In the genomic region with DNA sequence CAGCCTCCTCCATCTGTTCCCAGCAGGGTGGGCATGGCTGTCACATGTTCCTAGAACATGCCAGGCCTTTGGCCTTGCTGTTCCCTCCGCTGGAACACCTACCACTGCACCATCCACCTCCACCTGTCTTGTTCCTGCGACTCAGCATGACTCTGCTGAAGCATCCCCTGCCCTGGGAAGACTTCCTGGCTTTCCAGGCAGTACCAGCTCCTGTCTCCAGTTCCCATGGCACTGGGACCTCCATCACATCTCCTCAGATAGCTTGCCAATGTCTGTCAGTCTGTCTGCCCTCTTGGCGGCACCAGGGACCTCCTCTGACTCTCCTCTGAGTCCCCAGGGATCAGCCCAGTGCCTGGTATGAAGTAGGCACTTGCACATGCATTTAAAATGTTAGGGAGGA, we compare ENCODE assay signal across 14 cellular contexts. TPM values are rescaled to one million over a fixed set of nuclear protein-coding genes. Genes with fewer than 3 reads are reported as not detected.
DNase-seq lines count a peak whose midpoint lies in the region; ATAC-seq and TF ChIP-seq lines count a peak whose summit lies in the region.
"Had no signal": no experiment of that assay in that cellular context is flagged by ENCODE, and none has a peak within 500 bp of the region (broad histone marks: within the 10 kb centered on the region; RNA-seq: fewer than 3 reads in every experiment).

No MANE protein-coding gene starts in this region.

- H3K14ac ChIP-seq in mesenchymal stem cell (ENCODE audit: low read length in 2 of 2): no peak overlapping the region

- H3K79me1 ChIP-seq in mesenchymal stem cell (replicated peaks; ENCODE audit: low read length, poor library complexity, severe bottlenecking): peaks cover 4% of the 10 kb centered on the region

- H4K91ac ChIP-seq in mesenchymal stem cell (ENCODE audit: low read length): peak overlapping the region; percentile 76

- H3K9me3 Mint-ChIP-seq in Caco-2 (ENCODE audit: unreplicated experiment): no peaks in the 10 kb centered on the region
- H3K9me3 Mint-ChIP-seq in nephron progenitor cell: no peaks in the 10 kb centered on the region
- H3K9me3 Mint-ChIP-seq: memory B cell had no signal

- peak overlapping the region; percentile 6 for H2AK5ac ChIP-seq in mesenchymal stem cell (ENCODE audit: low read length, severe bottlenecking)

- H3K4me3 ChIP-seq in Caco-2 (ENCODE audit: low read depth, low read length): no peak overlapping the region
- no peak overlapping the region for H3K4me3 ChIP-seq in mesenchymal stem cell (ENCODE audit: insufficient read depth in 1 of 2, low read depth in 1 of 2, low read length in 2 of 2)
- no peak overlapping the region for H3K4me3 ChIP-seq in dorsolateral prefrontal cortex

- peak overlapping the region in 1 of 2 experiments; percentile 38 for H2BK12ac ChIP-seq in mesenchymal stem cell (ENCODE audit: low read length in 2 of 2)

- H3K4me2 ChIP-seq in mesenchymal stem cell (ENCODE audit: low read length, poor library complexity, severe bottlenecking): no peak overlapping the region

- H3K9me3 ChIP-seq in Caco-2 (no peaks in the 10 kb centered on the region), mesenchymal stem cell (ENCODE audit: control insufficient read depth, low read length) (no peaks in the 10 kb centered on the region)
- H3K9me3 ChIP-seq: neutrophil had no signal

- H3K27me3 Mint-ChIP-seq in Caco-2 (ENCODE audit: insufficient read depth, unreplicated experiment) (no peaks in the 10 kb centered on the region), nephron progenitor cell (ENCODE audit: low read depth, poor library complexity) (peaks cover 18% of the 10 kb centered on the region)
- H3K27me3 Mint-ChIP-seq: memory B cell had no signal

- WGBS in mesenchymal stem cell: 95% methylated on average over 3 of the region's 3 CpGs

- H2BK120ac ChIP-seq in mesenchymal stem cell (ENCODE audit: low read depth, low read length): no peak overlapping the region

- no peak overlapping the region for H2AFZ ChIP-seq in mesenchymal stem cell (ENCODE audit: low read depth, low read length)

- H3K27ac ChIP-seq in cingulate gyrus (ENCODE audit: low read depth, low read length): peak overlapping the region; percentile 56
- H3K27ac ChIP-seq in mesenchymal stem cell (ENCODE audit: low read length, poor library complexity, severe bottlenecking): no peak overlapping the region
- H3K27ac ChIP-seq in dorsolateral prefrontal cortex: peak overlapping the region in 5 of 59 donors; percentile 0 to 59 (median 13)
- H3K27ac ChIP-seq: HL-60, neutrophil had no signal

- H3K4ac ChIP-seq in mesenchymal stem cell (ENCODE audit: low read depth in 1 of 2, low read length in 2 of 2): no peak overlapping the region

- CTCF ChIA-PET in Caco-2 (lab: Charles Lee): interaction anchor here (0.5 to 3.0 kb wide), 16 partner anchors 9 to 274 kb away, joined by 3 to 36 read pairs (median 4); partner anchors contain the start of genes CDH16, CIAO2B, NOL3 and PDP2

- ATAC-seq in GM19351 (IDR thresholded peaks at IDR 0.05; ENCODE audit: unreplicated experiment): no peak

- DNase-seq in Caco-2 (no peak), mesenchymal stem cell (no peak), dorsolateral prefrontal cortex (no peak), nephron progenitor cell (no peak)
- DNase-seq: activated CD4-positive, alpha-beta T cell treated with anti-CD3 and anti-CD28 coated beads, Interleukin-2, amount 50 U/mL, for 4 hours; effector CD4-positive, alpha-beta T cell; NCI-H1417 treated with DMSO at 0.1 percent for 48 hours; stimulated activated CD4-positive, alpha-beta T cell treated with anti-CD3 and anti-CD28 coated beads, Interleukin-4, amount 100 ng/mL, for 4 hours had no signal

- H3K4me3 Mint-ChIP-seq in Caco-2 (ENCODE audit: unreplicated experiment) (no peak overlapping the region), nephron progenitor cell (no peak overlapping the region)
- H3K4me3 Mint-ChIP-seq: memory B cell had no signal

- H3K4me1 ChIP-seq in Caco-2 (peaks cover 46% of the 10 kb centered on the region), mesenchymal stem cell (ENCODE audit: control insufficient read depth, insufficient read depth, low read depth, low read length) (peaks cover 27% of the 10 kb centered on the region)

- intact Hi-C loops in Caco-2 (cut with micrococcal nuclease; ENCODE audit: unreplicated experiment): loop anchor here (1.0 to 2.0 kb wide), 3 partner anchors 29 to 59 kb away; partner anchors contain the start of gene RRAD
- intact Hi-C loops in dorsolateral prefrontal cortex (cut with DNase I): loop anchor here in 1 of 2 donors (10.0 kb wide), 2 partner anchors 49 to 129 kb away; partner anchors contain the start of gene CBFB

- H3K18ac ChIP-seq in mesenchymal stem cell (ENCODE audit: low read depth in 1 of 2, low read length in 2 of 2): no peak overlapping the region

- no peaks in the 10 kb centered on the region for H3K36me3 ChIP-seq in Caco-2 (ENCODE audit: control insufficient read depth, insufficient read depth, low read length)
- H3K36me3 ChIP-seq in mesenchymal stem cell (ENCODE audit: control insufficient read depth in 1 of 2, insufficient read depth in 2 of 2, low read depth in 1 of 2, low read length in 2 of 2): peaks cover 3 to 8% of the 10 kb centered on the region in 2 experiments
- H3K36me3 ChIP-seq: neutrophil had no signal

- H4K8ac ChIP-seq in mesenchymal stem cell (ENCODE audit: low read length): peak overlapping the region; percentile 9

- H3K27me3 ChIP-seq in Caco-2 (replicated peaks; ENCODE audit: control insufficient read depth, insufficient read depth, low read length): no peaks in the 10 kb centered on the region
- H3K27me3 ChIP-seq in mesenchymal stem cell (ENCODE audit: control insufficient read depth in 1 of 2, insufficient read depth in 1 of 2, low read length in 2 of 2): no peaks in the 10 kb centered on the region
- H3K27me3 ChIP-seq in dorsolateral prefrontal cortex: no peaks in the 10 kb centered on the region
- H3K27me3 ChIP-seq: neutrophil had no signal

- H3K9ac ChIP-seq in mesenchymal stem cell (ENCODE audit: low read length): peak overlapping the region; percentile 23

- H3K23ac ChIP-seq in mesenchymal stem cell (ENCODE audit: low read length in 2 of 2): no peak overlapping the region

- peak overlapping the region; percentile 64 for H3K27ac Mint-ChIP-seq in Caco-2 (ENCODE audit: unreplicated experiment)
- no peak overlapping the region for H3K27ac Mint-ChIP-seq in nephron progenitor cell
- H3K27ac Mint-ChIP-seq: memory B cell had no signal

- no peak overlapping the region for H2BK5ac ChIP-seq in mesenchymal stem cell (ENCODE audit: low read depth, low read length, poor library complexity, severe bottlenecking)

- POLR2A ChIA-PET in Caco-2 (lab: Charles Lee): no interaction called here

- no TSS peak for BruUV-seq in Caco-2 (replicated peaks; lab: Mats Ljungman, UMichigan)

- H3K4me1 Mint-ChIP-seq in Caco-2 (ENCODE audit: low read depth, unreplicated experiment) (peaks cover 33% of the 10 kb centered on the region), nephron progenitor cell (peaks cover 34% of the 10 kb centered on the region)

- H2BK15ac ChIP-seq in mesenchymal stem cell (ENCODE audit: low read depth, poor library complexity, severe bottlenecking): no peak overlapping the region

- TF ChIP-seq CTCF in Caco-2 (IDR thresholded peaks at IDR 0.05; ENCODE audit: insufficient read depth in 1 of 2, low read depth in 1 of 2, low read length in 1 of 2, severe bottlenecking in 1 of 2, unreplicated experiment in 1 of 2) (no peak), dorsolateral prefrontal cortex (IDR thresholded peaks at IDR 0.05 in 54 of 56, conservative IDR thresholded peaks at IDR 0.05 in 2 of 56; ENCODE audit: low read depth in 1 of 56, partially characterized antibody in 56 of 56) (no peak), nephron progenitor cell (IDR thresholded peaks at IDR 0.05) (no peak)

- H3K36me3 Mint-ChIP-seq in Caco-2 (ENCODE audit: insufficient read depth, unreplicated experiment) (peaks cover 8% of the 10 kb centered on the region), nephron progenitor cell (ENCODE audit: low read depth) (no peaks in the 10 kb centered on the region)
- H3K36me3 Mint-ChIP-seq: memory B cell had no signal

RNA-seq across cellular contexts. Expression of gene PDP2, which starts 15.7 kb away (rescaled TPM):
- total RNA-seq in Caco-2 (2022): 37.7 and 44.4 TPM in 2 replicates
- polyA plus RNA-seq in mesenchymal stem cell (2013, experiment 1 of 2): 7.9 TPM
- 7.3 TPM for polyA plus RNA-seq in mesenchymal stem cell (2013, experiment 2 of 2)
- 10 to 100 TPM; 18.3 to 46.8 (median 28.7) TPM for total RNA-seq in dorsolateral prefrontal cortex

RNA-seq across cellular contexts. Expression of gene CDH16, which starts 22.7 kb away (rescaled TPM):
- 0.48 and 0.81 TPM in 2 replicates for total RNA-seq in Caco-2 (2022)
- not detected for polyA plus RNA-seq in mesenchymal stem cell (2013, experiment 1 of 2)
- polyA plus RNA-seq in mesenchymal stem cell (2013, experiment 2 of 2): not detected
- under 1 TPM in 1 of 120 experiments, not detected in 119; 0.60 TPM for total RNA-seq in dorsolateral prefrontal cortex
- total RNA-seq: fibroblast of villous mesenchyme had no signal

RNA-seq across cellular contexts. Expression of gene RRAD, which starts 29.3 kb away (rescaled TPM):
- total RNA-seq in Caco-2 (2022) (0.53 and 1.1 TPM in 2 replicates), dorsolateral prefrontal cortex (10 to 100 TPM in 2 of 120 experiments, 1 to 10 TPM in 108, under 1 TPM in 10; 0.55 to 13.8 (median 2.0) TPM)
- 6.9 TPM for polyA plus RNA-seq in mesenchymal stem cell (2013, experiment 1 of 2)
- polyA plus RNA-seq in mesenchymal stem cell (2013, experiment 2 of 2): 7.7 TPM

RNA-seq across cellular contexts. Expression of gene CIAO2B, which starts 38.2 kb away (rescaled TPM):
- 117 and 119 TPM in 2 replicates for total RNA-seq in Caco-2 (2022)
- polyA plus RNA-seq in mesenchymal stem cell (2013, experiment 1 of 2): 110 TPM
- 117 TPM for polyA plus RNA-seq in mesenchymal stem cell (2013, experiment 2 of 2)
- total RNA-seq in dorsolateral prefrontal cortex: 10 to 100 TPM; 52.1 to 95.9 (median 74.6) TPM

RNA-seq across cellular contexts. Expression of gene CES2, which starts 39.3 kb away (rescaled TPM):
- total RNA-seq in Caco-2 (2022) (45.5 and 48.4 TPM in 2 replicates), dorsolateral prefrontal cortex (10 to 100 TPM; 22.8 to 59.4 (median 39.9) TPM)
- polyA plus RNA-seq in mesenchymal stem cell (2013, experiment 1 of 2): 27.4 TPM
- polyA plus RNA-seq in mesenchymal stem cell (2013, experiment 2 of 2): 27.4 TPM
